In the genomic region with DNA sequence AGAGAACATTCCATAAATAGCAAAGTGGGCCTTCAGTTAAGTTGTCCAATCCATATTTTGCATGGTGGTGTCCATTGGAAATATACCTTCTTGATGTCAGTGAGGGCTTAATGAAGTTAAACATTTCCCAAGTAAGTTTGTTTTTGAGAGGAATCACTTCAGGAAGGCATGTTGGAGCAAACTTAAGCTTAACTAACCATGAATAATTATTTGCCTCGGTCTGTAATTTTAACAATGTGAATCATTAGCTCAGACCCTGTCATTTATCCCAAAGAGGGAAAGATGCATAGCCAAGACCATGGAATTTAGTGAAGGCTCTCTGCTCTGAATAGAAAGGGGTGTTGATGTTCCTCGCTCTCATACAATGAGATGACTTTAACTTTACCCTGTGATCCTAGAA, we compare ENCODE assay signal across 14 cellular contexts. TPM values are rescaled to one million over a fixed set of nuclear protein-coding genes. Genes with fewer than 3 reads are reported as not detected.
A peak's percentile ranks its signal among the peaks of the same experiment; 100 is the strongest.
DNase-seq lines count a peak whose midpoint lies in the region; ATAC-seq, FAIRE-seq and TF ChIP-seq lines count a peak whose summit lies in the region.
"Had no signal": no experiment of that assay in that cellular context is flagged by ENCODE, and none has a peak within 500 bp of the region (broad histone marks: within the 10 kb centered on the region; RNA-seq: fewer than 3 reads in every experiment).

No MANE protein-coding gene starts in this region.

- H3K27me3 Mint-ChIP-seq in osteocyte (ENCODE audit: unreplicated experiment), result no peaks in the 10 kb centered on the region

- no peak overlapping the region for H3K4me2 ChIP-seq in hepatocyte

- no peak overlapping the region for H3K4me3 ChIP-seq in hepatocyte
- H3K4me3 ChIP-seq: SJSA1 had no signal

- H3K9me3 ChIP-seq in hepatocyte (ENCODE audit: low read depth), result no peaks in the 10 kb centered on the region
- H3K9me3 ChIP-seq: SJSA1 had no signal

- no peak for DNase-seq in RCC 7860 (ENCODE audit: low spot score)
- no peak for DNase-seq in hepatocyte (ENCODE audit: low spot score)
- DNase-seq in osteocyte (ENCODE audit: extremely low spot score, unreplicated experiment), result no peak
- DNase-seq in NCI-H526 (lab: John Stamatoyannopoulos, UW), result no peak
- no peak for DNase-seq in EL
- DNase-seq: GOT3, KG1, NCI-H1417 treated with DMSO at 0.1 percent for 48 hours, NCI-H1930, NCI-H774, PC-3 had no signal

- TF ChIP-seq CTCF in hepatocyte (IDR thresholded peaks at IDR 0.05; ENCODE audit: poor library complexity) (no peak), osteocyte (IDR thresholded peaks at IDR 0.05) (no peak)

- H2AFZ ChIP-seq in hepatocyte, result no peak overlapping the region

- H3K36me3 ChIP-seq in hepatocyte (replicated peaks; ENCODE audit: insufficient read depth, low read depth), result no peaks in the 10 kb centered on the region

- peaks cover 63% of the 10 kb centered on the region for H3K4me1 ChIP-seq in hepatocyte (ENCODE audit: insufficient read depth)

- WGBS in hepatocyte (ENCODE audit: low lambda C conversion rate, missing lambda C conversion rate), result 81% methylated on average over 2 of the region's 2 CpGs

- H3K4me3 Mint-ChIP-seq in osteocyte (ENCODE audit: unreplicated experiment), result no peak overlapping the region

- H3K4me1 Mint-ChIP-seq in osteocyte (ENCODE audit: unreplicated experiment), result peaks cover 74% of the 10 kb centered on the region

- FAIRE-seq in RCC 7860 (lab: Jason Lieb, UNC), result peak; percentile 16

- H3K9me2 ChIP-seq in hepatocyte (replicated peaks; ENCODE audit: insufficient read depth), result no peaks in the 10 kb centered on the region

- peak overlapping the region; percentile 23 for H3K27ac Mint-ChIP-seq in osteocyte (ENCODE audit: unreplicated experiment)

- H3K36me3 Mint-ChIP-seq in osteocyte (ENCODE audit: unreplicated experiment), result peaks cover 13% of the 10 kb centered on the region

- peaks cover 92% of the 10 kb centered on the region for H3K79me2 ChIP-seq in hepatocyte

- no peaks in the 10 kb centered on the region for H3K27me3 ChIP-seq in hepatocyte
- H3K27me3 ChIP-seq: SJSA1 had no signal

- H3K27ac ChIP-seq in hepatocyte, result peak overlapping the region; percentile 75

- no peaks in the 10 kb centered on the region for H3K9me3 Mint-ChIP-seq in osteocyte (ENCODE audit: unreplicated experiment)

- ATAC-seq in HG03354 (IDR thresholded peaks at IDR 0.05; ENCODE audit: poor library complexity, severe bottlenecking, unreplicated experiment) (no peak), GM18867 (IDR thresholded peaks at IDR 0.05; ENCODE audit: unreplicated experiment) (no peak)
- ATAC-seq: PC-3 had no signal

- peaks cover 16% of the 10 kb centered on the region for H4K20me1 ChIP-seq in hepatocyte (ENCODE audit: insufficient read depth, poor library complexity, severe bottlenecking)

RNA-seq across cellular contexts. Expression of a gene that starts 47.4 kb away (rescaled TPM):
- 159 and 173 TPM in 2 replicates for total RNA-seq in hepatocyte
- 202 and 239 TPM in 2 replicates for polyA plus RNA-seq in hepatocyte
- total RNA-seq in osteocyte, result 152 and 155 TPM in 2 replicates
